Comparison of ENCODE assay signal across 7 cellular contexts in the genomic region with DNA sequence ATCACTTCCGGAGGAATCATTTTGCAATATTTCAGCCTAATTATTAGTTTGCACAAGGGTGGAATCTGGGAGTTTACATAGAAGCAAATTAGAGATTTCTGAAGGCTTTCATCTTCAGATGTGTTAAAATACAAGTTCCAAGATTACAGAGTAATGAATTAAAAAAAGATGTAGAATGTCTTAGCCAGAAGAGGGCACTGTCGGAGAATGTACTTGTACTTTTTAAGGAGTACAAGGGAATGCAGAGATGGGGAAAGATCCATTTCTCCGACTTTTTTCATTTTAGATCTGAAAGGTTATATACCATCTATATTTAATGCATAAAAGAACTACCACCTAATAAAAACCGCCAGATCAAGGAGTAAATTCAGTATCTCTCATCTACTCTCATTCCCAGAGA. TPM values are rescaled to one million over a fixed set of nuclear protein-coding genes. Genes with fewer than 3 reads are reported as not detected.
DNase-seq lines count a peak whose midpoint lies in the region; ATAC-seq, FAIRE-seq and TF ChIP-seq lines count a peak whose summit lies in the region.

No MANE protein-coding gene starts in this region.

- no peaks in the 10 kb centered on the region for H3K9me3 ChIP-seq in psoas muscle

- WGBS in psoas muscle, 3 donors: 64 to 75% (median 64%) methylated on average over 4 of the region's 4 CpGs

- TF ChIP-seq CTCF in GM12864 (IDR thresholded peaks at IDR 0.05; ENCODE audit: low read depth, low read length, missing control alignments) (peak; percentile 33), psoas muscle (IDR thresholded peaks at IDR 0.05) (peak; percentile 40)

- ATAC-seq in psoas muscle: peak in 1 of 4 donors; percentile 45

- peak; percentile 67 for FAIRE-seq in endometrium (lab: Jason Lieb, UNC)

- intact Hi-C loops in psoas muscle (cut with DNase I): loop anchor here in 1 of 2 donors (5.0 kb wide), 1 partner anchor 38 kb away; no protein-coding TSS in a partner anchor

- no peaks in the 10 kb centered on the region for H3K4me1 ChIP-seq in psoas muscle

- peaks cover 5 to 95% of the 10 kb centered on the region in 2 donors for H3K36me3 ChIP-seq in psoas muscle (ENCODE audit: insufficient read depth in 1 of 2, low read depth in 1 of 2)

- H3K27me3 ChIP-seq in psoas muscle (ENCODE audit: insufficient read depth in 3 of 3, low read length in 2 of 3): no peaks in the 10 kb centered on the region

- DNase-seq in GM12864 (ENCODE audit: low read depth) (no peak), NAMALWA (ENCODE audit: low spot score) (peak; percentile 26), psoas muscle (no peak), GF-D8 (lab: John Stamatoyannopoulos, UW) (no peak), NCI-H1694 (lab: John Stamatoyannopoulos, UW) (no peak)
- DNase-seq in activated T-cell treated with anti-CD3 and anti-CD28 coated beads, Interleukin-2, amount 50 U/mL, for 48 hours: no peak

- H3K4me3 ChIP-seq in GM12864 (ENCODE audit: low read depth, low read length) (no peak overlapping the region), psoas muscle (no peak overlapping the region)

- no peak overlapping the region for H3K27ac ChIP-seq in psoas muscle

RNA-seq across cellular contexts. Expression of gene WDR5B, which starts 43.1 kb away (rescaled TPM):
- total RNA-seq in psoas muscle: 1 to 10 TPM; 1.8 to 4.0 (median 3.3) TPM
- 1 to 10 TPM; 1.2 to 6.5 (median 1.9) TPM for polyA plus RNA-seq in psoas muscle

RNA-seq across cellular contexts. Expression of gene KPNA1, which starts 55.7 kb away (rescaled TPM):
- 100 to 1,000 TPM; 180 to 263 (median 233) TPM for total RNA-seq in psoas muscle
- polyA plus RNA-seq in psoas muscle: 100 to 1,000 TPM in 1 of 3 donors, 10 to 100 TPM in 2; 39.5 to 125 (median 49.8) TPM
